ENCODE assay signal across 9 cellular contexts in genomic region chr7:70596575-70596891, GRCh38.
DNase-seq lines count a peak whose midpoint lies in the region; ATAC-seq and TF ChIP-seq lines count a peak whose summit lies in the region.
"Had no signal": no experiment of that assay in that cellular context is flagged by ENCODE, and none has a peak within 500 bp of the region (broad histone marks: within the 10 kb centered on the region; RNA-seq: fewer than 3 reads in every experiment).

No MANE protein-coding gene starts in this region.

- peaks cover 2% of the 10 kb centered on the region for H3K4me1 Mint-ChIP-seq in activated naive CD8-positive, alpha-beta T cell (ENCODE audit: low read depth)
- H3K4me1 Mint-ChIP-seq in activated naive CD8-positive, alpha-beta T cell treated with anti-CD3 and anti-CD28 coated beads, Interleukin-2, amount 50 U/mL, for 24 hours = peaks cover 5% of the 10 kb centered on the region
- H3K4me1 Mint-ChIP-seq in brain = peaks cover 61% of the 10 kb centered on the region
- peaks cover 11% of the 10 kb centered on the region for H3K4me1 Mint-ChIP-seq in memory B cell
- H3K4me1 Mint-ChIP-seq in type B pancreatic cell (ENCODE audit: unreplicated experiment) = peaks cover 45% of the 10 kb centered on the region
- H3K4me1 Mint-ChIP-seq: activated CD4-positive, alpha-beta T cell treated with anti-CD3 and anti-CD28 coated beads, Interleukin-2, amount 10 ng/mL, durations not matched to agents 24 days and 14 days had no signal

- intact Hi-C loops in posterior vena cava (cut with DNase I) = no loop called here

- DNase-seq in activated naive CD8-positive, alpha-beta T cell treated with anti-CD3 and anti-CD28 coated beads, Interleukin-2, amount 50 U/mL, for 24 hours = no peak
- DNase-seq in memory B cell (ENCODE audit: low spot score in 2 of 2) (no peak), type B pancreatic cell (ENCODE audit: extremely low spot score, unreplicated experiment) (no peak), posterior vena cava (ENCODE audit: low spot score) (no peak)
- no peak for DNase-seq in effector CD4-positive, alpha-beta T cell
- DNase-seq: activated CD4-positive, alpha-beta T cell treated with anti-CD3 and anti-CD28 coated beads, Interleukin-2, amount 10 ng/mL, durations not matched to agents 24 days and 14 days had no signal

- H3K27me3 Mint-ChIP-seq in activated naive CD8-positive, alpha-beta T cell = peaks cover 27% of the 10 kb centered on the region
- H3K27me3 Mint-ChIP-seq in activated naive CD8-positive, alpha-beta T cell treated with anti-CD3 and anti-CD28 coated beads, Interleukin-2, amount 50 U/mL, for 24 hours = peaks cover 37% of the 10 kb centered on the region
- H3K27me3 Mint-ChIP-seq in brain = peaks cover 60% of the 10 kb centered on the region
- H3K27me3 Mint-ChIP-seq in memory B cell = peaks cover 3% of the 10 kb centered on the region
- H3K27me3 Mint-ChIP-seq in type B pancreatic cell = peaks cover 66% of the 10 kb centered on the region

- no peak for TF ChIP-seq CTCF in brain (conservative IDR thresholded peaks at IDR 0.05)
- no peak for TF ChIP-seq CTCF in type B pancreatic cell (conservative IDR thresholded peaks at IDR 0.05)

- H3K9me3 Mint-ChIP-seq in activated naive CD8-positive, alpha-beta T cell (ENCODE audit: low read depth) = peaks cover 6% of the 10 kb centered on the region
- peaks cover 12% of the 10 kb centered on the region for H3K9me3 Mint-ChIP-seq in activated naive CD8-positive, alpha-beta T cell treated with anti-CD3 and anti-CD28 coated beads, Interleukin-2, amount 50 U/mL, for 24 hours
- H3K9me3 Mint-ChIP-seq in brain (peaks cover 11 to 17% (median 17%) of the 10 kb centered on the region in 5 experiments), memory B cell (peaks cover 3% of the 10 kb centered on the region), type B pancreatic cell (peaks cover 11% of the 10 kb centered on the region)
- H3K9me3 Mint-ChIP-seq: activated CD4-positive, alpha-beta T cell treated with anti-CD3 and anti-CD28 coated beads, Interleukin-2, amount 10 ng/mL, durations not matched to agents 24 days and 14 days had no signal

- peak overlapping the region; percentile 5 for H3K4me3 Mint-ChIP-seq in activated naive CD8-positive, alpha-beta T cell
- no peak overlapping the region for H3K4me3 Mint-ChIP-seq in activated naive CD8-positive, alpha-beta T cell treated with anti-CD3 and anti-CD28 coated beads, Interleukin-2, amount 50 U/mL, for 24 hours
- peak overlapping the region; percentile 81 to 92 (median 83) for H3K4me3 Mint-ChIP-seq in brain
- H3K4me3 Mint-ChIP-seq in memory B cell = peak overlapping the region; percentile 14
- H3K4me3 Mint-ChIP-seq in type B pancreatic cell = peak overlapping the region; percentile 84
- H3K4me3 Mint-ChIP-seq: activated CD4-positive, alpha-beta T cell treated with anti-CD3 and anti-CD28 coated beads, Interleukin-2, amount 10 ng/mL, durations not matched to agents 24 days and 14 days had no signal

- no peak overlapping the region for H3K27ac Mint-ChIP-seq in activated naive CD8-positive, alpha-beta T cell
- H3K27ac Mint-ChIP-seq in activated naive CD8-positive, alpha-beta T cell treated with anti-CD3 and anti-CD28 coated beads, Interleukin-2, amount 50 U/mL, for 24 hours = no peak overlapping the region
- H3K27ac Mint-ChIP-seq in brain (peak overlapping the region in 4 of 5 experiments; percentile 5 to 90 (median 76)), memory B cell (no peak overlapping the region), type B pancreatic cell (no peak overlapping the region)
- H3K27ac Mint-ChIP-seq: activated CD4-positive, alpha-beta T cell treated with anti-CD3 and anti-CD28 coated beads, Interleukin-2, amount 10 ng/mL, durations not matched to agents 24 days and 14 days had no signal

- ATAC-seq in activated naive CD8-positive, alpha-beta T cell treated with anti-CD3 and anti-CD28 coated beads, Interleukin-2, amount 50 U/mL, for 24 hours = no peak
- no peak for ATAC-seq in memory B cell (ENCODE audit: low read depth)
- no peak for ATAC-seq in GM19452 (IDR thresholded peaks at IDR 0.05; ENCODE audit: unreplicated experiment)

- H3K36me3 Mint-ChIP-seq in activated naive CD8-positive, alpha-beta T cell = peaks cover 3% of the 10 kb centered on the region
- peaks cover 3% of the 10 kb centered on the region for H3K36me3 Mint-ChIP-seq in activated naive CD8-positive, alpha-beta T cell treated with anti-CD3 and anti-CD28 coated beads, Interleukin-2, amount 50 U/mL, for 24 hours (ENCODE audit: low read depth)
- H3K36me3 Mint-ChIP-seq in brain = peaks cover 22% of the 10 kb centered on the region
- H3K36me3 Mint-ChIP-seq in memory B cell = peaks cover 24% of the 10 kb centered on the region
- H3K36me3 Mint-ChIP-seq in type B pancreatic cell = peaks cover 15% of the 10 kb centered on the region

Comparison
In these comparisons a context has a peak if more than half of its experiments do, and no peak if none do; other contexts are left out.
1. H3K27ac Mint-ChIP-seq: peak in brain (4 of 5); none in activated naive CD8-positive, alpha-beta T cell (single experiment), activated naive CD8-positive, alpha-beta T cell treated with anti-CD3 and anti-CD28 coated beads, Interleukin-2, amount 50 U/mL, for 24 hours (single experiment), memory B cell (single experiment) and type B pancreatic cell (single experiment).